ENCODE assay signal across 1 cellular context in genomic region chr2:12167525-12168317, GRCh38.
TF ChIP-seq lines count a peak whose summit lies in the region.

No MANE protein-coding gene starts in this region.

TF ChIP-seq in HCT116, 20 proteins besides CTCF, POLR2A, EP300 and RAD21 (continued from another document):
- TF ChIP-seq ZBTB33 (IDR thresholded peaks at IDR 0.05; ENCODE audit: extremely low read depth, insufficient replicate concordance, low read length) (no peak), MAX (IDR thresholded peaks at IDR 0.05) (no peak)
